1 cellular context compared by ENCODE assay signal in the genomic region with DNA sequence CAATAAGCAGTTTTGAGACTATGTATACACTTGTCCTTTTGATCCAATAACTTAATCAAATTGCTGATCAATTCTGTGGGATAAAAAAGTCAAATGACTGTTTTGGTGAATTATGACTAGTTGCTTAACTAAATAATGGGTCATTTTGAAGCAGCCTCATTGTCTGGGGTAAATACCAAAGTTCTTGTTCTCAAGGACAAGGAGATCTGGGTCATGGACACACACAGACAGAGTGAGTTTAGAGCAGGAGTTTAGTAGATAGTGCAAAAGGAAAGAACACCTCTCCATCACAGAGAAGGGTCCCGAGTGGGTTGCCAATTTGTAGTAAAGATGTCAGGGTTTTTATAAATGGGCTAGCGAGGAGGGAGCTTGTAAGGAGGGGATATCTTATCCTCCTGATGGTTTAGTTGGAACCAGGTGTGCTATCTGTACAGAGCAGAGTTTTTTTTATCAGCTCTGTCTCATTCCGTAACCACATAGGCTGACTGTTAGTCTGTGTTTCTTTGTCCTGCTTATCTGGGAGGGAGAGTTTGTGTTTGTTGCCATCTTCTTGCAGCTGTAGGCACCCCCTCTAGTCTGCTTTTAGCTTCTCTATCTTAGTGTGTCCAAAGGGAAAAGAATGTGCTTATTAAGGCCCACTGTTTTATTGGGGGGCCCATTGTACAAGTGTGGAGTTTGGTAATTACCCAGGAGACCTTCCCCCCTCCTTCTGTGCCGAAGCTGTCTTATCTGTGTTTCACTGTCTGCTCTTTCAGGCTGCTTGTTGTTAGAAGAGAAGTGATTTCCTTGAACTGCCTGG.
A peak's percentile ranks its signal among the peaks of the same experiment; 100 is the strongest.
TF ChIP-seq lines count a peak whose summit lies in the region.

No MANE protein-coding gene starts in this region.

TF ChIP-seq in K562, 482 proteins besides CTCF, POLR2A, EP300 and RAD21 (continued from another document and continues in another):
- TF ChIP-seq CHD1 (IDR thresholded peaks at IDR 0.05; ENCODE audit: low read length) (no peak), CBX8 (IDR thresholded peaks at IDR 0.05; ENCODE audit: borderline replicate concordance, extremely low read depth, low read depth, low read length, poor library complexity, severe bottlenecking) (no peak), XRCC3 (IDR thresholded peaks at IDR 0.05) (no peak), ARID1B (IDR thresholded peaks at IDR 0.05) (peak; percentile 99), MEF2A (IDR thresholded peaks at IDR 0.05; ENCODE audit: control insufficient read depth, low read depth, low read length) (peak; percentile 49; the same call in 1 of the 2 replicates), HEY1 (CRISPR knock-in tag; IDR thresholded peaks at IDR 0.05; ENCODE audit: borderline replicate concordance) (no peak), ILF3 (IDR thresholded peaks at IDR 0.05; ENCODE audit: borderline replicate concordance) (0 out of 2 replicates have a peak, but pooled peaks have one; percentile 2), HNRNPH1 (optimal IDR thresholded peaks at IDR 0.05; ENCODE audit: low read depth, low read length) (no peak), RCOR1 (IDR thresholded peaks at IDR 0.05; ENCODE audit: borderline replicate concordance in 1 of 2, low read depth in 2 of 2, low read length in 2 of 2) (peak; percentile 73 to 95), GABPB2 (CRISPR knock-in tag; conservative IDR thresholded peaks at IDR 0.05) (no peak), ZNF830 (CRISPR knock-in tag; IDR thresholded peaks at IDR 0.05) (no peak), ZNF561 (CRISPR knock-in tag; conservative IDR thresholded peaks at IDR 0.05) (no peak)
- TF ChIP-seq, protein P1, sequence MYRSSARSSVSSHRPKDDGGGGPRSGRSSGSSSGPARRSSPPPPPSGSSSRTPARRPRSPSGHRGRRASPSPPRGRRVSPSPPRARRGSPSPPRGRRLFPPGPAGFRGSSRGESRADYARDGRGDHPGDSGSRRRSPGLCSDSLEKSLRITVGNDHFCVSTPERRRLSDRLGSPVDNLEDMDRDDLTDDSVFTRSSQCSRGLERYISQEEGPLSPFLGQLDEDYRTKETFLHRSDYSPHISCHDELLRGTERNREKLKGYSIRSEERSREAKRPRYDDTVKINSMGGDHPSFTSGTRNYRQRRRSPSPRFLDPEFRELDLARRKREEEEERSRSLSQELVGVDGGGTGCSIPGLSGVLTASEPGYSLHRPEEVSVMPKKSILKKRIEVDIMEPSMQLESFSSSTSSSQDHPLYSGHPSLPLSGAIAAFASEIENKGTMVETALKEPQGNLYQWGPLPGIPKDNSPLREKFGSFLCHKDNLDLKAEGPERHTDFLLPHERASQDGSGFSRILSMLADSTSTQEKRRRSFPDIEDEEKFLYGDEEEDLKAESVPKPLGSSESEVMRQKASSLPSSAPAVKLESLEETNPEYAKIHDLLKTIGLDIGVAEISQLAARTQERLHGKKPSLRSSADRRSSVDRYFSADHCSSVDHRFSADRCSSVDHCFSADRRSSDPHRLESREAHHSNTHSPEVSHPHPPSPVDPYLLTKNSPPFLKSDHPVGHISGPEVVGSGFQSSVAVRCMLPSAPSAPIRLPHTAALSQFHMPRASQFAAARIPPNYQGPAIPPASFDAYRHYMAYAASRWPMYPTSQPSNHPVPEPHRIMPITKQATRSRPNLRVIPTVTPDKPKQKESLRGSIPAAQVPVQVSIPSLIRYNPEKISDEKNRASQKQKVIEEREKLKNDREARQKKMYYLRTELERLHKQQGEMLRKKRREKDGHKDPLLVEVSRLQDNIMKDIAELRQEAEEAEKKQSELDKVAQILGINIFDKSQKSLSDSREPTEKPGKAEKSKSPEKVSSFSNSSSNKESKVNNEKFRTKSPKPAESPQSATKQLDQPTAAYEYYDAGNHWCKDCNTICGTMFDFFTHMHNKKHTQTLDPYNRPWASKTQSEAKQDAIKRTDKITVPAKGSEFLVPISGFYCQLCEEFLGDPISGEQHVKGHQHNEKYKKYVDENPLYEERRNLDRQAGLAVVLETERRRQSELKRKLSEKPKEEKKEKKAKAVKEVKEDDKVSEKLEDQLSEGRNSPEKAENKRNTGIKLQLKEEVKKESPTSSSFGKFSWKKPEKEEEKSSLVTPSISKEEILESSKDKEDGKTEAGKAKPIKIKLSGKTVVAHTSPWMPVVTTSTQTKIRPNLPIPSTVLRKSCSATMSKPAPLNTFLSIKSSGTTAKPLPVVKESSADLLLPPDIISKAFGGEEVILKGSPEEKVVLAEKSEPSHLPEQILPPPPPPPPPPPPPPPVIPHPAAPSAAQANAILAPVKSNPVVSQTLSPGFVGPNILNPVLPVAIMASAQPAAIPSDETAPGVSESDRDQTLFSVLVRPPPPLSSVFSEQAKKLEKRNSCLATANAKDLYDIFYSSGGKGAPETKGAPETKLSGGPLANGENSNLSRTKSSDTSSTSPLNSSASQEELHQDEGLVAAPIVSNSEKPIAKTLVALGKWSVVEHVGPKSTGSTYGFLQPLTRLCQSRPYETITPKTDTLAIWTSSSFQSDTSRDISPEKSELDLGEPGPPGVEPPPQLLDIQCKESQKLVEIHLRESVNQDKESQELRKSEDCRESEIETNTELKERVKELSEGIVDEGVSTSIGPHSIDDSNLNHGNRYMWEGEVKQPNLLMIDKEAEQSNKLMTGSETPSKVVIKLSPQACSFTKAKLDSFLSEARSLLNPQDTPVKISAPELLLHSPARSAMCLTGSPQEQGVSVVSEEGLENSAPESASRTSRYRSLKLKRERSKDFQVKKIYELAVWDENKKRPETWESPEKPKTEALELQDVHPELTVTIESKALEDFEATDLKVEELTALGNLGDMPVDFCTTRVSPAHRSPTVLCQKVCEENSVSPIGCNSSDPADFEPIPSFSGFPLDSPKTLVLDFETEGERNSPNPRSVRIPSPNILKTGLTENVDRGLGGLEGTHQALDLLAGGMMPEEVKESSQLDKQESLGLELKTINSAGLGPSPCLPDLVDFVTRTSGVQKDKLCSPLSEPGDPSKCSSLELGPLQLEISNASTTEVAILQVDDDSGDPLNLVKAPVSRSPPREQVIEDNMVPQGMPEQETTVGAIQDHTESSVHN (IDR thresholded peaks at IDR 0.05; ENCODE audit: borderline replicate concordance in 1 of 2, low read depth in 1 of 2) = no peak
- TF ChIP-seq, protein P2, sequence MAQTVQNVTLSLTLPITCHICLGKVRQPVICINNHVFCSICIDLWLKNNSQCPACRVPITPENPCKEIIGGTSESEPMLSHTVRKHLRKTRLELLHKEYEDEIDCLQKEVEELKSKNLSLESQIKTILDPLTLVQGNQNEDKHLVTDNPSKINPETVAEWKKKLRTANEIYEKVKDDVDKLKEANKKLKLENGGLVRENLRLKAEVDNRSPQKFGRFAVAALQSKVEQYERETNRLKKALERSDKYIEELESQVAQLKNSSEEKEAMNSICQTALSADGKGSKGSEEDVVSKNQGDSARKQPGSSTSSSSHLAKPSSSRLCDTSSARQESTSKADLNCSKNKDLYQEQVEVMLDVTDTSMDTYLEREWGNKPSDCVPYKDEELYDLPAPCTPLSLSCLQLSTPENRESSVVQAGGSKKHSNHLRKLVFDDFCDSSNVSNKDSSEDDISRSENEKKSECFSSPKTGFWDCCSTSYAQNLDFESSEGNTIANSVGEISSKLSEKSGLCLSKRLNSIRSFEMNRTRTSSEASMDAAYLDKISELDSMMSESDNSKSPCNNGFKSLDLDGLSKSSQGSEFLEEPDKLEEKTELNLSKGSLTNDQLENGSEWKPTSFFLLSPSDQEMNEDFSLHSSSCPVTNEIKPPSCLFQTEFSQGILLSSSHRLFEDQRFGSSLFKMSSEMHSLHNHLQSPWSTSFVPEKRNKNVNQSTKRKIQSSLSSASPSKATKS (CRISPR knock-in tag; IDR thresholded peaks at IDR 0.05) = no peak
- TF ChIP-seq, protein P3, sequence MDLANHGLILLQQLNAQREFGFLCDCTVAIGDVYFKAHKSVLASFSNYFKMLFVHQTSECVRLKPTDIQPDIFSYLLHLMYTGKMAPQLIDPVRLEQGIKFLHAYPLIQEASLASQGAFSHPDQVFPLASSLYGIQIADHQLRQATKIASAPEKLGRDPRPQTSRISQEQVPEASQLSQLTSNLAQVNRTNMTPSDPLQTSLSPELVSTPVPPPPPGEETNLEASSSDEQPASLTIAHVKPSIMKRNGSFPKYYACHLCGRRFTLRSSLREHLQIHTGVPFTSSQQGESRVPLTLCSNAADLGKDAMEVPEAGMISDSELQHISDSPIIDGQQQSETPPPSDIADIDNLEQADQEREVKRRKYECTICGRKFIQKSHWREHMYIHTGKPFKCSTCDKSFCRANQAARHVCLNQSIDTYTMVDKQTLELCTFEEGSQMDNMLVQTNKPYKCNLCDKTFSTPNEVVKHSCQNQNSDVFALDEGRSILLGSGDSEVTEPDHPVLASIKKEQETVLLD (IDR thresholded peaks at IDR 0.05) = peak; percentile 84
- TF ChIP-seq, protein P4, sequence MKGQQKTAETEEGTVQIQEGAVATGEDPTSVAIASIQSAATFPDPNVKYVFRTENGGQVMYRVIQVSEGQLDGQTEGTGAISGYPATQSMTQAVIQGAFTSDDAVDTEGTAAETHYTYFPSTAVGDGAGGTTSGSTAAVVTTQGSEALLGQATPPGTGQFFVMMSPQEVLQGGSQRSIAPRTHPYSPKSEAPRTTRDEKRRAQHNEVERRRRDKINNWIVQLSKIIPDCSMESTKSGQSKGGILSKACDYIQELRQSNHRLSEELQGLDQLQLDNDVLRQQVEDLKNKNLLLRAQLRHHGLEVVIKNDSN (CRISPR knock-in tag; IDR thresholded peaks at IDR 0.05) = no peak
- TF ChIP-seq, protein P5, sequence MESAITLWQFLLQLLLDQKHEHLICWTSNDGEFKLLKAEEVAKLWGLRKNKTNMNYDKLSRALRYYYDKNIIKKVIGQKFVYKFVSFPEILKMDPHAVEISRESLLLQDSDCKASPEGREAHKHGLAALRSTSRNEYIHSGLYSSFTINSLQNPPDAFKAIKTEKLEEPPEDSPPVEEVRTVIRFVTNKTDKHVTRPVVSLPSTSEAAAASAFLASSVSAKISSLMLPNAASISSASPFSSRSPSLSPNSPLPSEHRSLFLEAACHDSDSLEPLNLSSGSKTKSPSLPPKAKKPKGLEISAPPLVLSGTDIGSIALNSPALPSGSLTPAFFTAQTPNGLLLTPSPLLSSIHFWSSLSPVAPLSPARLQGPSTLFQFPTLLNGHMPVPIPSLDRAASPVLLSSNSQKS (CRISPR knock-in tag; IDR thresholded peaks at IDR 0.05) = no peak
- TF ChIP-seq, protein P6, sequence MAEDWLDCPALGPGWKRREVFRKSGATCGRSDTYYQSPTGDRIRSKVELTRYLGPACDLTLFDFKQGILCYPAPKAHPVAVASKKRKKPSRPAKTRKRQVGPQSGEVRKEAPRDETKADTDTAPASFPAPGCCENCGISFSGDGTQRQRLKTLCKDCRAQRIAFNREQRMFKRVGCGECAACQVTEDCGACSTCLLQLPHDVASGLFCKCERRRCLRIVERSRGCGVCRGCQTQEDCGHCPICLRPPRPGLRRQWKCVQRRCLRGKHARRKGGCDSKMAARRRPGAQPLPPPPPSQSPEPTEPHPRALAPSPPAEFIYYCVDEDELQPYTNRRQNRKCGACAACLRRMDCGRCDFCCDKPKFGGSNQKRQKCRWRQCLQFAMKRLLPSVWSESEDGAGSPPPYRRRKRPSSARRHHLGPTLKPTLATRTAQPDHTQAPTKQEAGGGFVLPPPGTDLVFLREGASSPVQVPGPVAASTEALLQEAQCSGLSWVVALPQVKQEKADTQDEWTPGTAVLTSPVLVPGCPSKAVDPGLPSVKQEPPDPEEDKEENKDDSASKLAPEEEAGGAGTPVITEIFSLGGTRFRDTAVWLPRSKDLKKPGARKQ (CRISPR knock-in tag; IDR thresholded peaks at IDR 0.05) = no peak
- TF ChIP-seq, protein P7, sequence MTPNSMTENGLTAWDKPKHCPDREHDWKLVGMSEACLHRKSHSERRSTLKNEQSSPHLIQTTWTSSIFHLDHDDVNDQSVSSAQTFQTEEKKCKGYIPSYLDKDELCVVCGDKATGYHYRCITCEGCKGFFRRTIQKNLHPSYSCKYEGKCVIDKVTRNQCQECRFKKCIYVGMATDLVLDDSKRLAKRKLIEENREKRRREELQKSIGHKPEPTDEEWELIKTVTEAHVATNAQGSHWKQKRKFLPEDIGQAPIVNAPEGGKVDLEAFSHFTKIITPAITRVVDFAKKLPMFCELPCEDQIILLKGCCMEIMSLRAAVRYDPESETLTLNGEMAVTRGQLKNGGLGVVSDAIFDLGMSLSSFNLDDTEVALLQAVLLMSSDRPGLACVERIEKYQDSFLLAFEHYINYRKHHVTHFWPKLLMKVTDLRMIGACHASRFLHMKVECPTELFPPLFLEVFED (CRISPR knock-in tag; conservative IDR thresholded peaks at IDR 0.05) = peak; percentile 60; the same call in 1 of the 2 replicates
- TF ChIP-seq, protein P8, sequence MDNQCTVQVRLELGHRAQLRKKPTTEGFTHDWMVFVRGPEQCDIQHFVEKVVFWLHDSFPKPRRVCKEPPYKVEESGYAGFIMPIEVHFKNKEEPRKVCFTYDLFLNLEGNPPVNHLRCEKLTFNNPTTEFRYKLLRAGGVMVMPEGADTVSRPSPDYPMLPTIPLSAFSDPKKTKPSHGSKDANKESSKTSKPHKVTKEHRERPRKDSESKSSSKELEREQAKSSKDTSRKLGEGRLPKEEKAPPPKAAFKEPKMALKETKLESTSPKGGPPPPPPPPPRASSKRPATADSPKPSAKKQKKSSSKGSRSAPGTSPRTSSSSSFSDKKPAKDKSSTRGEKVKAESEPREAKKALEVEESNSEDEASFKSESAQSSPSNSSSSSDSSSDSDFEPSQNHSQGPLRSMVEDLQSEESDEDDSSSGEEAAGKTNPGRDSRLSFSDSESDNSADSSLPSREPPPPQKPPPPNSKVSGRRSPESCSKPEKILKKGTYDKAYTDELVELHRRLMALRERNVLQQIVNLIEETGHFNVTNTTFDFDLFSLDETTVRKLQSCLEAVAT (IDR thresholded peaks at IDR 0.05) = peak in 1 of 2 experiments; percentile 95; a peak in 2 of 4 replicates
- TF ChIP-seq, protein P9, sequence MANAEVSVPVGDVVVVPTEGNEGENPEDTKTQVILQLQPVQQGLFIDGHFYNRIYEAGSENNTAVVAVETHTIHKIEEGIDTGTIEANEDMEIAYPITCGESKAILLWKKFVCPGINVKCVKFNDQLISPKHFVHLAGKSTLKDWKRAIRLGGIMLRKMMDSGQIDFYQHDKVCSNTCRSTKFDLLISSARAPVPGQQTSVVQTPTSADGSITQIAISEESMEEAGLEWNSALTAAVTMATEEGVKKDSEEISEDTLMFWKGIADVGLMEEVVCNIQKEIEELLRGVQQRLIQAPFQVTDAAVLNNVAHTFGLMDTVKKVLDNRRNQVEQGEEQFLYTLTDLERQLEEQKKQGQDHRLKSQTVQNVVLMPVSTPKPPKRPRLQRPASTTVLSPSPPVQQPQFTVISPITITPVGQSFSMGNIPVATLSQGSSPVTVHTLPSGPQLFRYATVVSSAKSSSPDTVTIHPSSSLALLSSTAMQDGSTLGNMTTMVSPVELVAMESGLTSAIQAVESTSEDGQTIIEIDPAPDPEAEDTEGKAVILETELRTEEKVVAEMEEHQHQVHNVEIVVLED (CRISPR knock-in tag; IDR thresholded peaks at IDR 0.05) = 0 out of 2 replicates have a peak, but pooled peaks have one; percentile 29
